22 cellular contexts compared by ENCODE assay signal in genomic region chr19:7063764-7064418, GRCh38. TPM values are rescaled to one million over a fixed set of nuclear protein-coding genes. Genes with fewer than 3 reads are reported as not detected.
DNase-seq lines count a peak whose midpoint lies in the region; ATAC-seq and TF ChIP-seq lines count a peak whose summit lies in the region.
"Had no signal": no experiment of that assay in that cellular context is flagged by ENCODE, and none has a peak within 500 bp of the region (broad histone marks: within the 10 kb centered on the region; RNA-seq: fewer than 3 reads in every experiment).

No MANE protein-coding gene starts in this region.

- no peaks in the 10 kb centered on the region for H3K4me1 ChIP-seq in aorta (ENCODE audit: control insufficient read depth in 1 of 2, insufficient read depth in 2 of 2, low read length in 2 of 2)
- H3K4me1 ChIP-seq in osteoblast (ENCODE audit: insufficient read depth, low read length): no peaks in the 10 kb centered on the region
- H3K4me1 ChIP-seq: BE2C, Peyer's patch had no signal

- H3K4me3 ChIP-seq in aorta (ENCODE audit: low read length in 2 of 2) (no peak overlapping the region), osteoblast (ENCODE audit: insufficient read depth, low read length) (no peak overlapping the region)
- H3K4me3 ChIP-seq: HAP-1, Peyer's patch had no signal

- no peaks in the 10 kb centered on the region for H3K79me2 ChIP-seq in osteoblast (ENCODE audit: insufficient read depth, low read length)

- 89 to 90% methylated on average over 9 of the region's 9 CpGs for WGBS in aorta, 2 donors

- H3K27ac Mint-ChIP-seq in activated CD4-positive, alpha-beta T cell treated with anti-CD3 and anti-CD28 coated beads, Interleukin-2, amount 10 ng/mL, durations not matched to agents 7 days and 5 days: no peak overlapping the region
- H3K27ac Mint-ChIP-seq in stimulated activated naive CD8-positive, alpha-beta T cell treated with anti-CD3 and anti-CD28 coated beads, Interleukin-15, amount 100 ng/mL, for 72 hours: no peak overlapping the region
- peak overlapping the region; percentile 5 for H3K27ac Mint-ChIP-seq in dendritic cell treated with granulocyte-macrophage colony-stimulating factor and Interleukin-4, amounts not matched to agents 40 ng/mL and 50 ng/mL, for 4 days
- H3K27ac Mint-ChIP-seq: CD4-positive, CD25-positive, alpha-beta regulatory T cell had no signal

- H3K27me3 Mint-ChIP-seq in activated CD4-positive, alpha-beta T cell treated with anti-CD3 and anti-CD28 coated beads, Interleukin-2, amount 10 ng/mL, durations not matched to agents 7 days and 5 days: no peaks in the 10 kb centered on the region
- H3K27me3 Mint-ChIP-seq in stimulated activated naive CD8-positive, alpha-beta T cell treated with anti-CD3 and anti-CD28 coated beads, Interleukin-15, amount 100 ng/mL, for 72 hours: no peaks in the 10 kb centered on the region
- no peaks in the 10 kb centered on the region for H3K27me3 Mint-ChIP-seq in dendritic cell treated with granulocyte-macrophage colony-stimulating factor and Interleukin-4, amounts not matched to agents 40 ng/mL and 50 ng/mL, for 4 days
- H3K27me3 Mint-ChIP-seq: CD4-positive, CD25-positive, alpha-beta regulatory T cell had no signal

- intact Hi-C loops in dendritic cell treated with granulocyte-macrophage colony-stimulating factor and Interleukin-4, amounts not matched to agents 40 ng/mL and 50 ng/mL, for 4 days (cut with micrococcal nuclease): no loop called here
- intact Hi-C loops in aorta (cut with DNase I): no loop called here

- no peak overlapping the region for H2AFZ ChIP-seq in osteoblast (ENCODE audit: low read length)

- H3K27me3 ChIP-seq in aorta (ENCODE audit: control insufficient read depth in 1 of 2, insufficient read depth in 2 of 2, low read length in 1 of 2) (no peaks in the 10 kb centered on the region), osteoblast (ENCODE audit: insufficient read depth, low read length) (no peaks in the 10 kb centered on the region)
- H3K27me3 ChIP-seq: BE2C, Peyer's patch had no signal

- H3K9me3 Mint-ChIP-seq in activated CD4-positive, alpha-beta T cell treated with anti-CD3 and anti-CD28 coated beads, Interleukin-2, amount 10 ng/mL, durations not matched to agents 7 days and 5 days: no peaks in the 10 kb centered on the region
- H3K9me3 Mint-ChIP-seq in stimulated activated naive CD8-positive, alpha-beta T cell treated with anti-CD3 and anti-CD28 coated beads, Interleukin-15, amount 100 ng/mL, for 72 hours: peaks cover 0 to 7% of the 10 kb centered on the region in 2 donors
- no peaks in the 10 kb centered on the region for H3K9me3 Mint-ChIP-seq in dendritic cell treated with granulocyte-macrophage colony-stimulating factor and Interleukin-4, amounts not matched to agents 40 ng/mL and 50 ng/mL, for 4 days

- peak; percentile 39 for ATAC-seq in stimulated activated naive CD8-positive, alpha-beta T cell treated with anti-CD3 and anti-CD28 coated beads, Interleukin-15, amount 100 ng/mL, for 72 hours
- no peak for ATAC-seq in stimulated activated naive CD8-positive, alpha-beta T cell treated with anti-CD3 and anti-CD28 coated beads, Interleukin-15, Interleukin-2, amounts not matched to agents 100 U/mL and 50 U/mL, for 24 hours
- ATAC-seq in aorta (ENCODE audit: low FRiP score): peak; percentile 11

- peaks cover under 1% of the 10 kb centered on the region for H3K36me3 Mint-ChIP-seq in activated CD4-positive, alpha-beta T cell treated with anti-CD3 and anti-CD28 coated beads, Interleukin-2, amount 10 ng/mL, durations not matched to agents 7 days and 5 days (ENCODE audit: low read depth)
- H3K36me3 Mint-ChIP-seq in dendritic cell treated with granulocyte-macrophage colony-stimulating factor and Interleukin-4, amounts not matched to agents 40 ng/mL and 50 ng/mL, for 4 days (ENCODE audit: low read depth): no peaks in the 10 kb centered on the region
- H3K36me3 Mint-ChIP-seq: CD4-positive, CD25-positive, alpha-beta regulatory T cell had no signal

- H3K4me3 Mint-ChIP-seq in activated CD4-positive, alpha-beta T cell treated with anti-CD3 and anti-CD28 coated beads, Interleukin-2, amount 10 ng/mL, durations not matched to agents 7 days and 5 days: no peak overlapping the region
- H3K4me3 Mint-ChIP-seq in stimulated activated naive CD8-positive, alpha-beta T cell treated with anti-CD3 and anti-CD28 coated beads, Interleukin-15, amount 100 ng/mL, for 72 hours: no peak overlapping the region
- no peak overlapping the region for H3K4me3 Mint-ChIP-seq in dendritic cell treated with granulocyte-macrophage colony-stimulating factor and Interleukin-4, amounts not matched to agents 40 ng/mL and 50 ng/mL, for 4 days
- H3K4me3 Mint-ChIP-seq: CD4-positive, CD25-positive, alpha-beta regulatory T cell had no signal

- H3K9me3 ChIP-seq in aorta (ENCODE audit: control insufficient read depth, low read length): no peaks in the 10 kb centered on the region
- H3K9me3 ChIP-seq in osteoblast (ENCODE audit: low read depth, low read length): no peaks in the 10 kb centered on the region
- H3K9me3 ChIP-seq: BE2C, HAP-1, Peyer's patch had no signal

- CTCF ChIA-PET in activated CD4-positive, alpha-beta T cell treated with anti-CD3 and anti-CD28 coated beads, Interleukin-2, amount 10 ng/mL, durations not matched to agents 7 days and 5 days (lab: Charles Lee): interaction anchor here (1.1 kb wide), 1 partner anchor 202 kb away, joined by 3 read pairs; no protein-coding TSS in a partner anchor

- H3K27ac ChIP-seq in aorta (ENCODE audit: low read depth in 1 of 2, low read length in 2 of 2) (no peak overlapping the region), osteoblast (ENCODE audit: low read depth, low read length) (no peak overlapping the region)
- H3K27ac ChIP-seq: Peyer's patch had no signal

- H3K4me2 ChIP-seq in osteoblast (ENCODE audit: insufficient read depth, low read length): no peak overlapping the region

- no peaks in the 10 kb centered on the region for H3K36me3 ChIP-seq in aorta (ENCODE audit: control insufficient read depth in 1 of 2, insufficient read depth in 2 of 2, low read length in 1 of 2)
- H3K36me3 ChIP-seq in osteoblast (ENCODE audit: insufficient read depth, low read length): no peaks in the 10 kb centered on the region
- H3K36me3 ChIP-seq: BE2C, HAP-1, Peyer's patch had no signal

- POLR2A ChIA-PET in activated CD4-positive, alpha-beta T cell treated with anti-CD3 and anti-CD28 coated beads, Interleukin-2, amount 10 ng/mL, durations not matched to agents 7 days and 5 days (lab: Charles Lee): interaction anchor here (0.5 kb wide), 1 partner anchor 333 kb away, joined by 5 read pairs; no protein-coding TSS in a partner anchor

- H4K20me1 ChIP-seq in osteoblast (ENCODE audit: insufficient read depth, low read length): no peaks in the 10 kb centered on the region

- no peak for TF ChIP-seq CTCF in osteoblast (IDR thresholded peaks at IDR 0.05; ENCODE audit: extremely low read depth, low read depth, low read length)

- peak; percentile 18 for DNase-seq in activated CD4-positive, alpha-beta T cell treated with anti-CD3 and anti-CD28 coated beads, Interleukin-2, amount 10 ng/mL, durations not matched to agents 7 days and 5 days
- DNase-seq in activated CD4-positive, alpha-beta T cell treated with anti-CD3 and anti-CD28 coated beads for 1 hour: no peak
- no peak for DNase-seq in stimulated activated naive CD8-positive, alpha-beta T cell treated with anti-CD3 and anti-CD28 coated beads, Interleukin-15, amount 100 ng/mL, for 72 hours
- no peak for DNase-seq in stimulated activated naive CD8-positive, alpha-beta T cell treated with anti-CD3 and anti-CD28 coated beads, Interleukin-15, Interleukin-2, amounts not matched to agents 100 U/mL and 50 U/mL, for 24 hours
- DNase-seq in aorta (no peak), osteoblast (ENCODE audit: insufficient read length, low spot score, missing footprints) (no peak), medulla oblongata (ENCODE audit: extremely low spot score) (no peak)
- DNase-seq: BE2C; CD4-positive, CD25-positive, alpha-beta regulatory T cell; COR-L47; DMS 273 treated with DMSO at 0.1 percent for 48 hours; DND-41; KG1; NCI-H1105 treated with DMSO at 0.1 percent for 48 hours; NCI-H1694 treated with DMSO at 0.1 percent for 48 hours; NCI-H748 treated with DMSO at 0.1 percent for 48 hours; NK-92 treated with Interleukin-12 subunit alpha and Interleukin-12 subunit beta, amount 100 ng/mL, for 24 hours; Peyer's patch had no signal

- peaks cover 4% of the 10 kb centered on the region for H3K4me1 Mint-ChIP-seq in activated CD4-positive, alpha-beta T cell treated with anti-CD3 and anti-CD28 coated beads, Interleukin-2, amount 10 ng/mL, durations not matched to agents 7 days and 5 days
- H3K4me1 Mint-ChIP-seq in stimulated activated naive CD8-positive, alpha-beta T cell treated with anti-CD3 and anti-CD28 coated beads, Interleukin-15, amount 100 ng/mL, for 72 hours: peaks cover 6% of the 10 kb centered on the region
- peaks cover 3% of the 10 kb centered on the region for H3K4me1 Mint-ChIP-seq in dendritic cell treated with granulocyte-macrophage colony-stimulating factor and Interleukin-4, amounts not matched to agents 40 ng/mL and 50 ng/mL, for 4 days (ENCODE audit: low read depth)

RNA-seq across cellular contexts. Expression of gene MBD3L3, which starts 5.4 kb away (rescaled TPM):
- total RNA-seq in activated CD4-positive, alpha-beta T cell treated with anti-CD3 and anti-CD28 coated beads, Interleukin-2, amount 10 ng/mL, durations not matched to agents 7 days and 5 days: not detected
- total RNA-seq in aorta (not detected), osteoblast (not detected in 2 replicates)
- not detected for polyA plus RNA-seq in aorta
- total RNA-seq: CD4-positive, CD25-positive, alpha-beta regulatory T cell; NCI-H460; Peyer's patch had no signal
- polyA plus RNA-seq: CD4-positive, CD25-positive, alpha-beta regulatory T cell had no signal

RNA-seq across cellular contexts. Expression of gene ZNF557, which starts 5.6 kb away (rescaled TPM):
- total RNA-seq in activated CD4-positive, alpha-beta T cell treated with anti-CD3 and anti-CD28 coated beads, Interleukin-2, amount 10 ng/mL, durations not matched to agents 7 days and 5 days: 10 to 100 TPM; 19.3 to 20.7 TPM
- 10 to 100 TPM; 10.6 to 11.5 TPM for total RNA-seq in aorta
- polyA plus RNA-seq in aorta: 1 to 10 TPM in 1 of 2 donors, under 1 TPM in 1; 0.63 to 2.4 TPM
- 19.5 and 20.0 TPM in 2 replicates for total RNA-seq in osteoblast

RNA-seq across cellular contexts. Expression of gene MBD3L2, which starts 14.8 kb away (rescaled TPM):
- total RNA-seq in activated CD4-positive, alpha-beta T cell treated with anti-CD3 and anti-CD28 coated beads, Interleukin-2, amount 10 ng/mL, durations not matched to agents 7 days and 5 days: not detected
- total RNA-seq in aorta (not detected), osteoblast (not detected in 2 replicates)
- polyA plus RNA-seq in aorta: not detected
- total RNA-seq: CD4-positive, CD25-positive, alpha-beta regulatory T cell; NCI-H460; Peyer's patch had no signal
- polyA plus RNA-seq: CD4-positive, CD25-positive, alpha-beta regulatory T cell had no signal

RNA-seq across cellular contexts. Expression of gene MBD3L4, which starts 23.9 kb away (rescaled TPM):
- total RNA-seq in activated CD4-positive, alpha-beta T cell treated with anti-CD3 and anti-CD28 coated beads, Interleukin-2, amount 10 ng/mL, durations not matched to agents 7 days and 5 days: not detected
- total RNA-seq in aorta (not detected), osteoblast (not detected in 2 replicates)
- polyA plus RNA-seq in aorta: not detected
- total RNA-seq: CD4-positive, CD25-positive, alpha-beta regulatory T cell; G401; NCI-H460; Peyer's patch had no signal
- polyA plus RNA-seq: CD4-positive, CD25-positive, alpha-beta regulatory T cell had no signal

RNA-seq across cellular contexts. Expression of gene MBD3L5, which starts 33.5 kb away (rescaled TPM):
- not detected for total RNA-seq in activated CD4-positive, alpha-beta T cell treated with anti-CD3 and anti-CD28 coated beads, Interleukin-2, amount 10 ng/mL, durations not matched to agents 7 days and 5 days
- total RNA-seq in aorta (not detected), osteoblast (not detected in 2 replicates)
- not detected for polyA plus RNA-seq in aorta
- total RNA-seq: CD4-positive, CD25-positive, alpha-beta regulatory T cell; G401; NCI-H460; Peyer's patch had no signal
- polyA plus RNA-seq: CD4-positive, CD25-positive, alpha-beta regulatory T cell had no signal
